8 cellular contexts compared by ENCODE assay signal in genomic region chr1:211133841-211134669, GRCh38. TPM values are rescaled to one million over a fixed set of nuclear protein-coding genes. Genes with fewer than 3 reads are reported as not detected.
DNase-seq lines count a peak whose midpoint lies in the region; ATAC-seq and TF ChIP-seq lines count a peak whose summit lies in the region.

Gene KCNH1 (minus strand): TSS chr1:211134148. CDS start chr1:211133945, 203 bp downstream.

- peaks cover 4% of the 10 kb centered on the region for H3K4me1 ChIP-seq in DOHH2 (ENCODE audit: control insufficient read depth, low read length)
- H3K4me1 ChIP-seq in KMS-11 (ENCODE audit: low read depth, poor library complexity, severe bottlenecking) = peaks cover 4% of the 10 kb centered on the region
- H3K4me1 ChIP-seq in foreskin keratinocyte = no peaks in the 10 kb centered on the region

- H3K4me3 ChIP-seq in DOHH2 (ENCODE audit: low read length) (no peak within 1 kb of the TSS), KMS-11 (IDR thresholded peaks at IDR 0.05; ENCODE audit: insufficient read depth, low read depth, low read length) (peak within 1 kb of the TSS; percentile 37)

- H3K4me2 ChIP-seq in DOHH2 (ENCODE audit: low read length) (peak within 1 kb of the TSS; percentile 11; the same call in 1 of the 2 replicates), KMS-11 (peak within 1 kb of the TSS; percentile 53)

- CTCF ChIA-PET in RWPE1 (lab: Yijun Ruan, JAX) = interaction anchor here (0.5 to 1.9 kb wide), 17 partner anchors 9 to 1035 kb away, joined by 3 to 7 read pairs (median 3); no protein-coding TSS in a partner anchor

- ATAC-seq in GM21825 (IDR thresholded peaks at IDR 0.05; ENCODE audit: unreplicated experiment) = peak; percentile 93
- peak; percentile 95 for ATAC-seq in foreskin keratinocyte

- H3K27me3 ChIP-seq in DOHH2 (ENCODE audit: control insufficient read depth, low read length) (peaks cover 22% of the 10 kb centered on the region), KMS-11 (ENCODE audit: insufficient read depth, low read depth) (no peaks in the 10 kb centered on the region), foreskin keratinocyte (peaks cover 53% of the 10 kb centered on the region)

- POLR2A ChIA-PET in RWPE1 (lab: Yijun Ruan, JAX; ENCODE audit: low non-redundant PET) = no interaction called here

- DNase-seq in RWPE1 (ENCODE audit: low spot score) (peak; percentile 47), activated gamma-delta T cell treated with Interleukin-2 at 50 U/mL for 16 hours (peak; percentile 74), foreskin keratinocyte (peak in 1 of 2 donors; percentile 43), nucleus accumbens (lab: John Stamatoyannopoulos, UW) (peak in 54 of 56 donors; percentile 53 to 95 (median 86)), substantia nigra (lab: John Stamatoyannopoulos, UW) (peak; percentile 10 to 95 (median 83))

- H3K9ac ChIP-seq in KMS-11 = no peak within 1 kb of the TSS; the same call in 1 of the 2 replicates

- TF ChIP-seq CTCF in DOHH2 (IDR thresholded peaks at IDR 0.05; ENCODE audit: low read depth, low read length, poor library complexity, severe bottlenecking) (peak; percentile 81), KMS-11 (conservative IDR thresholded peaks at IDR 0.05; ENCODE audit: low read depth, low read length) (peak; percentile 97), RWPE1 (conservative IDR thresholded peaks at IDR 0.05; ENCODE audit: low read depth) (peak; percentile 84), foreskin keratinocyte (conservative IDR thresholded peaks at IDR 0.05) (peak; percentile 99)

- no peaks in the 10 kb centered on the region for H3F3A ChIP-seq in DOHH2 (ENCODE audit: control insufficient read depth, insufficient read depth)

- no peaks in the 10 kb centered on the region for H3K9me3 ChIP-seq in DOHH2 (ENCODE audit: control insufficient read depth, insufficient read depth, low read length)

- H3K36me3 ChIP-seq in DOHH2 (ENCODE audit: control insufficient read depth, low read length) (no peaks in the 10 kb centered on the region), KMS-11 (ENCODE audit: insufficient read depth) (no peaks in the 10 kb centered on the region)

- H3K79me2 ChIP-seq in DOHH2 (ENCODE audit: control insufficient read depth, low read length) (no peaks in the 10 kb centered on the region), KMS-11 (ENCODE audit: insufficient read depth, low read depth) (no peaks in the 10 kb centered on the region)

- no peaks in the 10 kb centered on the region for H3K9me2 ChIP-seq in DOHH2 (replicated peaks; ENCODE audit: control insufficient read depth, low read length)

- no peak within 1 kb of the TSS for H3K27ac ChIP-seq in DOHH2 (ENCODE audit: low read depth, low read length)
- H3K27ac ChIP-seq in KMS-11 = no peak within 1 kb of the TSS
- no peak within 1 kb of the TSS for H3K27ac ChIP-seq in RWPE1
- H3K27ac ChIP-seq in foreskin keratinocyte = no peak within 1 kb of the TSS
- peak within 1 kb of the TSS; percentile 56 for H3K27ac ChIP-seq in substantia nigra (ENCODE audit: low read depth, low read length, poor library complexity, severe bottlenecking)

- no peaks in the 10 kb centered on the region for H4K20me1 ChIP-seq in DOHH2 (ENCODE audit: control insufficient read depth, insufficient read depth, low read depth, low read length)
- no peaks in the 10 kb centered on the region for H4K20me1 ChIP-seq in KMS-11 (ENCODE audit: insufficient read depth)

- H2AFZ ChIP-seq in KMS-11 (ENCODE audit: low read depth) = peak within 1 kb of the TSS; percentile 74

RNA-seq across cellular contexts. Expression of gene KCNH1, which starts in this region (rescaled TPM):
- total RNA-seq in foreskin keratinocyte = not detected in 2 replicates
- not detected in 2 replicates for polyA plus RNA-seq in foreskin keratinocyte

Comparison
In these comparisons a context has a peak if more than half of its experiments do, and no peak if none do; other contexts are left out.
1. Peak in ATAC-seq in foreskin keratinocyte; RNA of the gene not detected or under 1 TPM.